Comparison of ENCODE assay signal across 20 cellular contexts in genomic region chr4:106687026-106687425, GRCh38.
A peak's percentile ranks its signal among the peaks of the same experiment; 100 is the strongest.
DNase-seq lines count a peak whose midpoint lies in the region; ATAC-seq and TF ChIP-seq lines count a peak whose summit lies in the region.
"Had no signal": no experiment of that assay in that cellular context is flagged by ENCODE, and none has a peak within 500 bp of the region (broad histone marks: within the 10 kb centered on the region; RNA-seq: fewer than 3 reads in every experiment).

No MANE protein-coding gene starts in this region.

- H3K27me3 Mint-ChIP-seq in GM23338 (ENCODE audit: insufficient read depth, low read depth, poor library complexity), result no peaks in the 10 kb centered on the region
- H3K27me3 Mint-ChIP-seq: CD8-positive, alpha-beta memory T cell had no signal

- ATAC-seq in GM23338, result no peak
- no peak for ATAC-seq in left ventricle myocardium superior
- ATAC-seq in GM18873 (IDR thresholded peaks at IDR 0.05; ENCODE audit: low FRiP score, unreplicated experiment), result no peak
- ATAC-seq: SK-N-SH treated with all-trans-retinoic acid at 6 μM for 48 hours had no signal

- H4K20me1 ChIP-seq in GM23338 (replicated peaks; ENCODE audit: insufficient read depth), result no peaks in the 10 kb centered on the region

- H3K27ac ChIP-seq in GM23338 (ENCODE audit: low read depth), result no peak overlapping the region
- H3K27ac ChIP-seq: C4-2B had no signal

- peaks cover 6% of the 10 kb centered on the region; the same call in 1 of the 2 replicates for H3K9me2 ChIP-seq in GM23338 (ENCODE audit: insufficient read depth)

- 0 out of 2 replicates have a peak overlapping the region, but pooled peaks have one; percentile 23 for H2AFZ ChIP-seq in GM23338

- H3K36me3 ChIP-seq in GM23338 (ENCODE audit: insufficient read depth), result no peaks in the 10 kb centered on the region

- no peaks in the 10 kb centered on the region; the same call in 1 of the 3 replicates for H3K4me1 Mint-ChIP-seq in GM23338

- H3K79me2 ChIP-seq in GM23338 (replicated peaks; ENCODE audit: insufficient read depth), result no peaks in the 10 kb centered on the region

- no peak overlapping the region for H3K4me3 Mint-ChIP-seq in GM23338
- H3K4me3 Mint-ChIP-seq: CD8-positive, alpha-beta memory T cell had no signal

- H3K4me3 ChIP-seq in GM23338 (no peak overlapping the region), choroid plexus epithelial cell (ENCODE audit: low read depth, low read length) (no peak overlapping the region), fibroblast of pulmonary artery (replicated peaks; ENCODE audit: low read depth, low read length) (no peak overlapping the region)

- no peaks in the 10 kb centered on the region for H3K27me3 ChIP-seq in GM23338 (ENCODE audit: insufficient read depth)

- no peaks in the 10 kb centered on the region for H3K4me1 ChIP-seq in GM23338 (ENCODE audit: insufficient read depth)

- H3K36me3 Mint-ChIP-seq in GM23338 (ENCODE audit: low read depth), result peaks cover 3% of the 10 kb centered on the region; the same call in 2 of the 3 replicates
- H3K36me3 Mint-ChIP-seq: CD8-positive, alpha-beta memory T cell had no signal

- DNase-seq in GM23338 (ENCODE audit: low spot score) (no peak), choroid plexus epithelial cell (ENCODE audit: low read depth) (peak; percentile 55), fibroblast of pulmonary artery (ENCODE audit: low read depth) (peak; percentile 57), head of caudate nucleus (no peak), NCI-H748 (lab: John Stamatoyannopoulos, UW; ENCODE audit: unreplicated experiment) (no peak), left ventricle myocardium superior (no peak)
- DNase-seq: Calu3; CD8-positive, alpha-beta memory T cell; DMS153; GF-D8; Kasumi-1; NCI-H1048; NCI-H1417 treated with DMSO at 0.1 percent for 48 hours; NCI-H1930; NCI-H510A; NCI-H774; NK-92 treated with Interleukin-12 subunit alpha and Interleukin-12 subunit beta, amount 100 ng/mL, for 24 hours had no signal

- TF ChIP-seq CTCF in GM23338 (conservative IDR thresholded peaks at IDR 0.05; ENCODE audit: low read depth in 2 of 2) (no peak), choroid plexus epithelial cell (conservative IDR thresholded peaks at IDR 0.05; ENCODE audit: low read depth, low read length) (no peak), fibroblast of pulmonary artery (IDR thresholded peaks at IDR 0.05; ENCODE audit: low read length, missing control alignments) (no peak)

- intact Hi-C loops in head of caudate nucleus (cut with DNase I), result no loop called here
- intact Hi-C loops in left ventricle myocardium superior (cut with micrococcal nuclease), result no loop called here

- no peak overlapping the region for H3K4me2 ChIP-seq in GM23338

- peaks cover 9% of the 10 kb centered on the region for H3K9me3 Mint-ChIP-seq in GM23338

- H3K27ac Mint-ChIP-seq in GM23338, result no peak overlapping the region
- H3K27ac Mint-ChIP-seq: CD8-positive, alpha-beta memory T cell had no signal

- no peaks in the 10 kb centered on the region for H3F3A ChIP-seq in GM23338 (replicated peaks; ENCODE audit: low read depth)

TF ChIP-seq in GM23338, 12 proteins besides CTCF, POLR2A, EP300 and RAD21:
- TF ChIP-seq STAT1 (IDR thresholded peaks at IDR 0.05; ENCODE audit: unreplicated experiment) (no peak), POLR2AphosphoS5 (IDR thresholded peaks at IDR 0.05; ENCODE audit: low read depth) (no peak), ZNF331 (CRISPR knock-in tag; IDR thresholded peaks at IDR 0.05; ENCODE audit: low read depth) (no peak), REST (IDR thresholded peaks at IDR 0.05; ENCODE audit: unreplicated experiment) (no peak), ZNF114 (CRISPR knock-in tag; IDR thresholded peaks at IDR 0.05) (no peak), EZH2 (IDR thresholded peaks at IDR 0.05; ENCODE audit: low read depth, unreplicated experiment) (no peak), EZH2phosphoT487 (IDR thresholded peaks at IDR 0.05; ENCODE audit: unreplicated experiment) (no peak), NANOG (IDR thresholded peaks at IDR 0.05; ENCODE audit: borderline replicate concordance) (no peak), CREB1 (CRISPR knock-in tag; IDR thresholded peaks at IDR 0.05; ENCODE audit: low read depth) (no peak)

Comparison
In these comparisons a context has a peak if more than half of its experiments do, and no peak if none do; other contexts are left out.
1. DNase-seq: peak in choroid plexus epithelial cell (single experiment) and fibroblast of pulmonary artery (single experiment); none in GM23338 (single experiment), head of caudate nucleus (0 of 42), NCI-H748 (single experiment) and left ventricle myocardium superior (single experiment).